Comparison of ENCODE assay signal across 28 cellular contexts in genomic region chr6:139356924-139357323, GRCh38.
"Had no signal": no experiment of that assay in that cellular context is flagged by ENCODE, and none has a peak within 500 bp of the region (broad histone marks: within the 10 kb centered on the region; RNA-seq: fewer than 3 reads in every experiment).

No MANE protein-coding gene starts in this region.

- FAIRE-seq: colon, endometrium, endothelial cell of umbilical vein, frontal cortex had no signal

- H3K36me3 ChIP-seq: colonic mucosa, esophagus muscularis mucosa, esophagus squamous epithelium, gastrocnemius medialis, gastroesophageal sphincter, heart left ventricle, heart right ventricle had no signal

- DNase-seq: colonic mucosa; cortex of kidney; dermis blood vessel endothelial cell; dorsolateral prefrontal cortex; effector CD4-positive, alpha-beta T cell; effector CD8-positive, alpha-beta T cell; effector memory CD4-positive, alpha-beta T cell; effector memory CD8-positive, alpha-beta T cell; endodermal cell; erythroblast; esophagus squamous epithelium; foreskin fibroblast; foreskin keratinocyte; foreskin melanocyte; gastrocnemius medialis; glutamatergic neuron; head of caudate nucleus; heart left ventricle; heart right ventricle had no signal

- H3K27me3 ChIP-seq: colonic mucosa, dorsolateral prefrontal cortex, esophagus muscularis mucosa, esophagus squamous epithelium, foreskin keratinocyte, gastrocnemius medialis, gastroesophageal sphincter, heart left ventricle, heart right ventricle had no signal

- H3K4me3 ChIP-seq: colonic mucosa, coronary artery, dorsolateral prefrontal cortex, esophagus muscularis mucosa, esophagus squamous epithelium, gastrocnemius medialis, gastroesophageal sphincter, heart left ventricle, heart right ventricle had no signal

- ATAC-seq: effector memory CD8-positive, alpha-beta T cell; esophagus mucosa; foreskin keratinocyte; gastrocnemius medialis; gastroesophageal sphincter; heart left ventricle; heart right ventricle had no signal

- H3K27ac ChIP-seq: colonic mucosa, coronary artery, dorsolateral prefrontal cortex, epithelial cell of prostate, esophagus muscularis mucosa, esophagus squamous epithelium, foreskin keratinocyte, gastrocnemius medialis, gastroesophageal sphincter, heart left ventricle, heart right ventricle had no signal

- H3K4me1 ChIP-seq: colonic mucosa, esophagus muscularis mucosa, esophagus squamous epithelium, foreskin keratinocyte, gastrocnemius medialis, gastroesophageal sphincter had no signal

- H3K9me3 ChIP-seq: colonic mucosa, esophagus muscularis mucosa, esophagus squamous epithelium, gastrocnemius medialis, gastroesophageal sphincter, heart left ventricle had no signal
